23 cellular contexts compared by ENCODE assay signal in genomic region chr20:35551485-35551884, GRCh38. TPM values are rescaled to one million over a fixed set of nuclear protein-coding genes. Genes with fewer than 3 reads are reported as not detected.
A peak's percentile ranks its signal among the peaks of the same experiment; 100 is the strongest.
DNase-seq lines count a peak whose midpoint lies in the region; ATAC-seq and TF ChIP-seq lines count a peak whose summit lies in the region.
"Had no signal": no experiment of that assay in that cellular context is flagged by ENCODE, and none has a peak within 500 bp of the region (broad histone marks: within the 10 kb centered on the region; RNA-seq: fewer than 3 reads in every experiment).

No MANE protein-coding gene starts in this region.

- H3K4me1 Mint-ChIP-seq in stimulated activated naive CD8-positive, alpha-beta T cell treated with anti-CD3 and anti-CD28 coated beads, Interleukin-15, amount 100 ng/mL, for 72 hours = no peaks in the 10 kb centered on the region

- no peak overlapping the region for H3K9ac ChIP-seq in Karpas-422 (ENCODE audit: low read length)
- H3K9ac ChIP-seq: BLaER1 had no signal

- no peak overlapping the region for H3K4me3 ChIP-seq in H7 (ENCODE audit: insufficient read depth, low read depth, low read length)
- no peak overlapping the region for H3K4me3 ChIP-seq in SJSA1
- no peak overlapping the region for H3K4me3 ChIP-seq in retinal pigment epithelial cell (ENCODE audit: low read length)
- no peak overlapping the region for H3K4me3 ChIP-seq in Karpas-422 (ENCODE audit: low read length)
- H3K4me3 ChIP-seq: BLaER1 had no signal

- H3K36me3 ChIP-seq in H7 (replicated peaks; ENCODE audit: control insufficient read depth, insufficient read depth, low read length) = peaks cover 56% of the 10 kb centered on the region
- peaks cover 87% of the 10 kb centered on the region for H3K36me3 ChIP-seq in SJSA1
- peaks cover 18% of the 10 kb centered on the region; the same call in 1 of the 2 replicates for H3K36me3 ChIP-seq in Karpas-422 (ENCODE audit: insufficient read depth, low read length)

- no peaks in the 10 kb centered on the region for H3K9me2 ChIP-seq in Karpas-422 (replicated peaks; ENCODE audit: insufficient read depth, low read length)

- H4K20me1 ChIP-seq in Karpas-422 (ENCODE audit: insufficient read depth, low read depth, low read length) = no peaks in the 10 kb centered on the region
- H4K20me1 ChIP-seq: BLaER1 had no signal

- no peak overlapping the region for H2AFZ ChIP-seq in Karpas-422 (ENCODE audit: low read length)

- no peak overlapping the region for H3K4me2 ChIP-seq in Karpas-422 (ENCODE audit: low read depth, low read length, poor library complexity, severe bottlenecking)
- H3K4me2 ChIP-seq: BLaER1 had no signal

- H3K27ac ChIP-seq in SJSA1 (no peak overlapping the region), Karpas-422 (ENCODE audit: low read length) (no peak overlapping the region)
- H3K27ac ChIP-seq: BLaER1 had no signal

- no peaks in the 10 kb centered on the region for H3K9me3 Mint-ChIP-seq in stimulated activated naive CD8-positive, alpha-beta T cell treated with anti-CD3 and anti-CD28 coated beads, Interleukin-15, amount 100 ng/mL, for 72 hours
- H3K9me3 Mint-ChIP-seq: CD8-positive, alpha-beta T cell; HFFc6 had no signal

- DNase-seq in H7 (peak; percentile 0), SJSA1 (ENCODE audit: low read depth in 1 of 2, low spot score in 2 of 2) (peak; percentile 21 to 75), epidermal melanocyte (ENCODE audit: insufficient read length, low spot score) (peak; percentile 16), retinal pigment epithelial cell (ENCODE audit: low read depth) (peak; percentile 11), mucosa of gallbladder (ENCODE audit: low spot score) (no peak), sciatic nerve (ENCODE audit: low spot score) (no peak), Karpas-422 (no peak)
- DNase-seq in stimulated activated naive CD8-positive, alpha-beta T cell treated with anti-CD3 and anti-CD28 coated beads, Interleukin-15, amount 100 ng/mL, for 72 hours = no peak
- DNase-seq: Calu3; CD8-positive, alpha-beta T cell; DMS53; HFFc6; KBM-7; NCI-H1105 treated with DMSO at 0.1 percent for 48 hours; NCI-H1694; NCI-H2081 treated with DMSO at 0.1 percent for 48 hours; NCI-H510A treated with DMSO at 0.1 percent for 48 hours; NCI-H774; SHP77 had no signal

- no peak for ATAC-seq in stimulated activated naive CD8-positive, alpha-beta T cell treated with anti-CD3 and anti-CD28 coated beads, Interleukin-15, amount 100 ng/mL, for 72 hours
- no peak for ATAC-seq in sciatic nerve
- ATAC-seq: CD8-positive, alpha-beta T cell had no signal

- H3K27me3 Mint-ChIP-seq in stimulated activated naive CD8-positive, alpha-beta T cell treated with anti-CD3 and anti-CD28 coated beads, Interleukin-15, amount 100 ng/mL, for 72 hours = no peaks in the 10 kb centered on the region

- H3K27me3 ChIP-seq in H7 (ENCODE audit: control insufficient read depth, insufficient read depth, low read length) (no peaks in the 10 kb centered on the region), SJSA1 (replicated peaks) (no peaks in the 10 kb centered on the region), Karpas-422 (ENCODE audit: low read length) (no peaks in the 10 kb centered on the region)
- H3K27me3 ChIP-seq: BLaER1 had no signal

- no peak overlapping the region for H3K27ac Mint-ChIP-seq in stimulated activated naive CD8-positive, alpha-beta T cell treated with anti-CD3 and anti-CD28 coated beads, Interleukin-15, amount 100 ng/mL, for 72 hours
- H3K27ac Mint-ChIP-seq: CD8-positive, alpha-beta T cell; HFFc6 had no signal

- H3K9me3 ChIP-seq in SJSA1 (replicated peaks) = no peaks in the 10 kb centered on the region
- H3K9me3 ChIP-seq in Karpas-422 (ENCODE audit: low read length) = no peaks in the 10 kb centered on the region
- H3K9me3 ChIP-seq: BLaER1 had no signal

- no peak for TF ChIP-seq CTCF in retinal pigment epithelial cell (conservative IDR thresholded peaks at IDR 0.05; ENCODE audit: low read depth, low read length)

- no peak overlapping the region for H3K4me3 Mint-ChIP-seq in stimulated activated naive CD8-positive, alpha-beta T cell treated with anti-CD3 and anti-CD28 coated beads, Interleukin-15, amount 100 ng/mL, for 72 hours
- H3K4me3 Mint-ChIP-seq: CD8-positive, alpha-beta T cell; HFFc6 had no signal

- H3K4me1 ChIP-seq in SJSA1 (replicated peaks) (peaks cover 8% of the 10 kb centered on the region; the same call in 1 of the 2 replicates), Karpas-422 (ENCODE audit: low read length) (no peaks in the 10 kb centered on the region)
- H3K4me1 ChIP-seq: BLaER1 had no signal

- intact Hi-C loops in sciatic nerve (cut with DNase I) = no loop called here

- H3K79me2 ChIP-seq in Karpas-422 (ENCODE audit: low read length) = no peaks in the 10 kb centered on the region

RNA-seq across cellular contexts. Expression of gene ERGIC3, which starts 9.6 kb away (rescaled TPM):
- total RNA-seq in H7 (2014; rRNA removed; shearing (Covaris generic)) = 191 and 213 TPM in 2 replicates
- total RNA-seq in SJSA1 (2014; rRNA removed; shearing (Covaris generic)) = 273 and 290 TPM in 2 replicates
- total RNA-seq in mucosa of gallbladder (319 TPM), sciatic nerve (143 TPM)
- total RNA-seq in Karpas-422 (2014; rRNA removed; shearing (Covaris generic); ENCODE audit: low replicate concordance) = 242 and 305 TPM in 2 replicates

RNA-seq across cellular contexts. Expression of gene C20orf173, which starts 22.0 kb away (rescaled TPM):
- not detected in 2 replicates for total RNA-seq in H7 (2014; rRNA removed; shearing (Covaris generic))
- total RNA-seq in SJSA1 (2014; rRNA removed; shearing (Covaris generic)) = not detected in 2 replicates
- total RNA-seq in mucosa of gallbladder = not detected
- total RNA-seq in sciatic nerve = not detected
- not detected in 2 replicates for total RNA-seq in Karpas-422 (2014; rRNA removed; shearing (Covaris generic); ENCODE audit: low replicate concordance)
- total RNA-seq: A673; Calu3; CD8-positive, alpha-beta T cell; H1; HFFc6; OCI-LY7 had no signal

Comparison
In these comparisons a context has a peak if more than half of its experiments do, and no peak if none do; other contexts are left out.
1. DNase-seq: peak in H7 (single experiment), SJSA1 (2 of 2), epidermal melanocyte (single experiment) and retinal pigment epithelial cell (single experiment); none in mucosa of gallbladder (single experiment), stimulated activated naive CD8-positive, alpha-beta T cell treated with anti-CD3 and anti-CD28 coated beads, Interleukin-15, amount 100 ng/mL, for 72 hours (0 of 2), sciatic nerve (single experiment) and Karpas-422 (single experiment).